Comparison of ENCODE assay signal across 1 cellular context in genomic region chr22:23822101-23822671, GRCh38.
TF ChIP-seq lines count a peak whose summit lies in the region.

No MANE protein-coding gene starts in this region.

TF ChIP-seq in H1, 55 proteins besides CTCF, POLR2A, EP300 and RAD21:
- no peak for TF ChIP-seq TEAD4 (IDR thresholded peaks at IDR 0.05; ENCODE audit: low read depth, low read length)
- TF ChIP-seq NRF1 (IDR thresholded peaks at IDR 0.05; ENCODE audit: low read depth, low read length): no peak
- no peak for TF ChIP-seq RBBP5 (IDR thresholded peaks at IDR 0.05; ENCODE audit: borderline replicate concordance, low read depth, low read length)
- TF ChIP-seq SP1 (IDR thresholded peaks at IDR 0.05; ENCODE audit: low read depth, low read length): no peak
- no peak for TF ChIP-seq YY1 (IDR thresholded peaks at IDR 0.05; ENCODE audit: low read depth, low read length)
- no peak for TF ChIP-seq GTF2F1 (IDR thresholded peaks at IDR 0.05; ENCODE audit: borderline replicate concordance, low read depth, low read length)
- TF ChIP-seq FOSL1 (IDR thresholded peaks at IDR 0.05; ENCODE audit: insufficient read depth, low read depth, low read length): no peak
- no peak for TF ChIP-seq CEBPB (IDR thresholded peaks at IDR 0.05; ENCODE audit: low read depth, low read length)
- no peak for TF ChIP-seq TAF1 (IDR thresholded peaks at IDR 0.05; ENCODE audit: low read depth, low read length)
- no peak for TF ChIP-seq KDM1A (IDR thresholded peaks at IDR 0.05; ENCODE audit: borderline replicate concordance, low read length)
- TF ChIP-seq BCL11A (IDR thresholded peaks at IDR 0.05; ENCODE audit: low read depth in 2 of 2, low read length in 2 of 2): no peak
- no peak for TF ChIP-seq CTBP2 (IDR thresholded peaks at IDR 0.05; ENCODE audit: borderline replicate concordance, insufficient read depth, insufficient read length, low read length)
- no peak for TF ChIP-seq RXRA (IDR thresholded peaks at IDR 0.05; ENCODE audit: insufficient read depth, low read depth, low read length)
- TF ChIP-seq KDM5A (IDR thresholded peaks at IDR 0.05; ENCODE audit: low read length): no peak
- TF ChIP-seq SIX5 (IDR thresholded peaks at IDR 0.05; ENCODE audit: low read depth, low read length): no peak
- TF ChIP-seq CHD2 (IDR thresholded peaks at IDR 0.05; ENCODE audit: low read length): no peak
- no peak for TF ChIP-seq CBX8 (IDR thresholded peaks at IDR 0.05; ENCODE audit: borderline replicate concordance, low read depth, low read length)
- no peak for TF ChIP-seq ASH2L (IDR thresholded peaks at IDR 0.05; ENCODE audit: low read length)
- TF ChIP-seq SAP30 (IDR thresholded peaks at IDR 0.05; ENCODE audit: insufficient read depth, insufficient replicate concordance, low read length): no peak
